ENCODE assay signal across 28 cellular contexts in the genomic region with DNA sequence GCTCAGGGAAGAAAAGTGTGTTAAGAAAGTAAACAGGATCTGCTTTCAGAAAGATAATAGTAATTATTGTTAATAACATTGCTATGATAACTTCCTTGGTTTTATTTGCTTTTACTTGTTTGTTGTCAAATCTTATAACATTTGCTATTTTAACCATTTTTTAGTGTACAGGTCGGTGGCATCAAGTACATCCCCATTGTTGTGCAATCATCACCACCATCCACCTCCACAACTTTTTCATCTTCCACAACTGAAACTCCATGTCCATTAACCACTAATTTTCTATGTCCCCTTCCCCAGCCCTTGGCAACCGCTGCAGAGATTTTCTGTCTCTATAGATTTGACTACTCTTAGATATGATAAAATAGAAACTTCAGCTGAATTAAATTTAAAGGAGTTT.
"Had no signal": no experiment of that assay in that cellular context is flagged by ENCODE, and none has a peak within 500 bp of the region (broad histone marks: within the 10 kb centered on the region; RNA-seq: fewer than 3 reads in every experiment).

No MANE protein-coding gene starts in this region.

- H3K9me3 ChIP-seq: colonic mucosa, esophagus muscularis mucosa, esophagus squamous epithelium, gastrocnemius medialis, gastroesophageal sphincter, heart left ventricle, heart right ventricle had no signal

- FAIRE-seq: colon, endometrium, endothelial cell of umbilical vein, frontal cortex had no signal

- H3K4me1 ChIP-seq: colonic mucosa, esophagus muscularis mucosa, esophagus squamous epithelium, foreskin keratinocyte, gastrocnemius medialis, gastroesophageal sphincter, heart left ventricle, heart right ventricle had no signal

- DNase-seq: colonic mucosa; cortex of kidney; dermis blood vessel endothelial cell; dorsolateral prefrontal cortex; effector CD4-positive, alpha-beta T cell; effector CD8-positive, alpha-beta T cell; effector memory CD4-positive, alpha-beta T cell; effector memory CD8-positive, alpha-beta T cell; endodermal cell; erythroblast; esophagus squamous epithelium; foreskin fibroblast; foreskin keratinocyte; foreskin melanocyte; gastrocnemius medialis; glutamatergic neuron; head of caudate nucleus; heart left ventricle; heart right ventricle had no signal

- H3K36me3 ChIP-seq: colonic mucosa, esophagus muscularis mucosa, esophagus squamous epithelium, gastrocnemius medialis, gastroesophageal sphincter, heart left ventricle, heart right ventricle had no signal

- H3K27ac ChIP-seq: colonic mucosa, coronary artery, dorsolateral prefrontal cortex, epithelial cell of prostate, esophagus muscularis mucosa, esophagus squamous epithelium, foreskin keratinocyte, gastrocnemius medialis, gastroesophageal sphincter, heart left ventricle, heart right ventricle had no signal

- H3K4me3 ChIP-seq: colonic mucosa, coronary artery, dorsolateral prefrontal cortex, esophagus muscularis mucosa, esophagus squamous epithelium, gastrocnemius medialis, gastroesophageal sphincter, heart left ventricle, heart right ventricle had no signal

- ATAC-seq: effector memory CD8-positive, alpha-beta T cell; esophagus mucosa; foreskin keratinocyte; gastrocnemius medialis; gastroesophageal sphincter; heart left ventricle; heart right ventricle had no signal

- H3K27me3 ChIP-seq: colonic mucosa, gastrocnemius medialis, heart left ventricle had no signal
